ENCODE assay signal across 1 cellular context in the genomic region with DNA sequence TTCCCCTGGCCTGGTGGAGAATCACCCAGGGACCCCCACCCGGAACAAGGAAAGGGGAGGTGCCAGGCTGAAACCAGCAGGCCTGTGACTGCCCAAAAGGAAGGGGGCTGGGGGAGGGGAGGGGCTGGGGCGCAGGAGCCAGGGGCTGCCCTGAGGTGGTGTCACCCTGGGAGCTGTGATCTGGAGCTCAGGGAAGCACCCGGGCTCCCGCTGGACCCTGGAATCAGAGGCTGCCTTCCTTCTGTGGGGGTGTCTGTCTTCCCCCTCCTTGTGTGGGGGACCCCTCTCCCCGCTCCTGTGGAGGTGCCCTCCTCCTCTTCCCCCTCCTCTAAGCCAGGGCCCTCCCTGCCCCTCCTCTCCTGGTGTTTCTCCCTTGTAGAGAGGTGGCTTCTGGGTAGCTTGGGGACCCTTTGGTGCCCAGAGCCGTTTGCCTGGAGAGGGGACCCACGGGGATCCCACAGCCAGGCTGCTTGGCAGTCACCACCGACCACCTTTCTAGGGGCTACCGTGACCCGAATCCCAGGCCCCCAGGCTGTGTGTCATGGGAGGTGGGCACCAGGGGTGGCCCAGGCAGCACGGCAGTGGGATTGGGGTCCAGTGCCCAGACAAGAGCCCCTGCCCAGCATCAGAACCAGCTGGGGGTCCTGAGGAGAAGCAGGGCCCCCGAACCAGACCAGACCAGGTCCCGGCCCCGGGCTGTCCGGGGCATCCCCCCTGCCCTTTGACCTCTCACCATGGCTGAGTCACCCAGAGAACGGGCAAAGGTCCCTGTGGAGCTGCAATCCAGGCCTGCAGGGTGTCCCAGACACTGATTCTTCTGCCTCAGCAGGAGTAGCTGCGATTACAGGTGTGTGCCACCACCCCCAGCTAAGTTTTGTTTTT.
TF ChIP-seq lines count a peak whose summit lies in the region.

No MANE protein-coding gene starts in this region.

TF ChIP-seq in HepG2, 621 proteins besides CTCF, POLR2A, EP300 and RAD21 (continued from another document and continues in another):
- TF ChIP-seq ZNF512B (CRISPR knock-in tag; IDR thresholded peaks at IDR 0.05; ENCODE audit: borderline replicate concordance) (no peak), RNF2 (conservative IDR thresholded peaks at IDR 0.05; ENCODE audit: low read depth) (no peak), ZNF75D (CRISPR knock-in tag; IDR thresholded peaks at IDR 0.05; ENCODE audit: borderline replicate concordance) (no peak), RXRA (CRISPR knock-in tag; IDR thresholded peaks at IDR 0.05) (peak; percentile 58), PAWR (CRISPR knock-in tag; IDR thresholded peaks at IDR 0.05; ENCODE audit: borderline replicate concordance) (no peak), ZNF460 (CRISPR knock-in tag; IDR thresholded peaks at IDR 0.05; ENCODE audit: borderline replicate concordance) (no peak), HMG20B (CRISPR knock-in tag; conservative IDR thresholded peaks at IDR 0.05) (0 out of 2 replicates have a peak, but pooled peaks have one; percentile 30), ZFX (CRISPR knock-in tag; IDR thresholded peaks at IDR 0.05; ENCODE audit: low read depth) (peak; percentile 42; the same call in 1 of the 2 replicates), SIX1 (CRISPR knock-in tag; IDR thresholded peaks at IDR 0.05; ENCODE audit: borderline replicate concordance) (no peak), ZNF674 (CRISPR knock-in tag; IDR thresholded peaks at IDR 0.05; ENCODE audit: low read depth) (no peak), ZSCAN30 (CRISPR knock-in tag; IDR thresholded peaks at IDR 0.05) (no peak), PAX8 (CRISPR knock-in tag; IDR thresholded peaks at IDR 0.05; ENCODE audit: borderline replicate concordance) (no peak), PHF8 (CRISPR knock-in tag; IDR thresholded peaks at IDR 0.05) (no peak; the same call in 1 of the 2 replicates), NCOA5 (CRISPR knock-in tag; IDR thresholded peaks at IDR 0.05) (no peak), ZNF503 (CRISPR knock-in tag; IDR thresholded peaks at IDR 0.05) (no peak; the same call in 1 of the 2 replicates), HCFC1 (IDR thresholded peaks at IDR 0.05; ENCODE audit: low read depth, low read length) (no peak), CEBPB (IDR thresholded peaks at IDR 0.05; ENCODE audit: borderline replicate concordance, low read depth, low read length) (no peak; the same call in 1 of the 2 replicates), KLF13 (CRISPR knock-in tag; IDR thresholded peaks at IDR 0.05) (no peak), ATF5 (CRISPR knock-in tag; IDR thresholded peaks at IDR 0.05; ENCODE audit: low read depth) (no peak), POLR2AphosphoS5 (IDR thresholded peaks at IDR 0.05; ENCODE audit: low read depth, low read length) (no peak), SALL1 (CRISPR knock-in tag; IDR thresholded peaks at IDR 0.05) (peak; percentile 45; the same call in 1 of the 2 replicates), ZNF224 (CRISPR knock-in tag; IDR thresholded peaks at IDR 0.05) (no peak), ZMAT5 (CRISPR knock-in tag; IDR thresholded peaks at IDR 0.05; ENCODE audit: borderline replicate concordance, low read depth) (no peak), ZNF678 (CRISPR knock-in tag; IDR thresholded peaks at IDR 0.05) (no peak), CEBPG (CRISPR knock-in tag; IDR thresholded peaks at IDR 0.05) (peak; percentile 11; the same call in 1 of the 2 replicates), ZNF446 (CRISPR knock-in tag; IDR thresholded peaks at IDR 0.05) (no peak), ZBTB33 (CRISPR knock-in tag; IDR thresholded peaks at IDR 0.05) (no peak), MTERF4 (CRISPR knock-in tag; IDR thresholded peaks at IDR 0.05) (no peak), ARID2 (CRISPR knock-in tag; IDR thresholded peaks at IDR 0.05; ENCODE audit: borderline replicate concordance) (no peak), SP2 (CRISPR knock-in tag; IDR thresholded peaks at IDR 0.05) (no peak), KDM1A (CRISPR knock-in tag; IDR thresholded peaks at IDR 0.05) (no peak), YEATS2 (CRISPR knock-in tag; IDR thresholded peaks at IDR 0.05; ENCODE audit: borderline replicate concordance) (no peak), NR1H2 (CRISPR knock-in tag; IDR thresholded peaks at IDR 0.05; ENCODE audit: borderline replicate concordance, low read depth) (no peak), MTA1 (CRISPR knock-in tag; IDR thresholded peaks at IDR 0.05; ENCODE audit: borderline replicate concordance) (peak; percentile 57; the same call in 1 of the 2 replicates), ZFP37 (CRISPR knock-in tag; IDR thresholded peaks at IDR 0.05; ENCODE audit: borderline replicate concordance) (no peak), FOSL1 (CRISPR knock-in tag; IDR thresholded peaks at IDR 0.05; ENCODE audit: borderline replicate concordance) (peak; percentile 91), ZNF564 (CRISPR knock-in tag; IDR thresholded peaks at IDR 0.05) (no peak), IKZF4 (CRISPR knock-in tag; IDR thresholded peaks at IDR 0.05; ENCODE audit: borderline replicate concordance, low read depth, not compliant biosample characterization) (no peak), THYN1 (CRISPR knock-in tag; IDR thresholded peaks at IDR 0.05; ENCODE audit: borderline replicate concordance, low read depth) (no peak), SOX13 (IDR thresholded peaks at IDR 0.05) (no peak), SOX13 (CRISPR knock-in tag; conservative IDR thresholded peaks at IDR 0.05 in 1 of 2, IDR thresholded peaks at IDR 0.05 in 1 of 2) (peak in 1 of 2 experiments; percentile 17; a peak in 1 of 4 replicates), ZC3H4 (CRISPR knock-in tag; IDR thresholded peaks at IDR 0.05; ENCODE audit: borderline replicate concordance) (no peak), CENPT (CRISPR knock-in tag; IDR thresholded peaks at IDR 0.05; ENCODE audit: low read depth) (no peak), ZNF607 (CRISPR knock-in tag; IDR thresholded peaks at IDR 0.05; ENCODE audit: borderline replicate concordance) (0 out of 2 replicates have a peak, but pooled peaks have one; percentile 44)
- TF ChIP-seq, protein P1, sequence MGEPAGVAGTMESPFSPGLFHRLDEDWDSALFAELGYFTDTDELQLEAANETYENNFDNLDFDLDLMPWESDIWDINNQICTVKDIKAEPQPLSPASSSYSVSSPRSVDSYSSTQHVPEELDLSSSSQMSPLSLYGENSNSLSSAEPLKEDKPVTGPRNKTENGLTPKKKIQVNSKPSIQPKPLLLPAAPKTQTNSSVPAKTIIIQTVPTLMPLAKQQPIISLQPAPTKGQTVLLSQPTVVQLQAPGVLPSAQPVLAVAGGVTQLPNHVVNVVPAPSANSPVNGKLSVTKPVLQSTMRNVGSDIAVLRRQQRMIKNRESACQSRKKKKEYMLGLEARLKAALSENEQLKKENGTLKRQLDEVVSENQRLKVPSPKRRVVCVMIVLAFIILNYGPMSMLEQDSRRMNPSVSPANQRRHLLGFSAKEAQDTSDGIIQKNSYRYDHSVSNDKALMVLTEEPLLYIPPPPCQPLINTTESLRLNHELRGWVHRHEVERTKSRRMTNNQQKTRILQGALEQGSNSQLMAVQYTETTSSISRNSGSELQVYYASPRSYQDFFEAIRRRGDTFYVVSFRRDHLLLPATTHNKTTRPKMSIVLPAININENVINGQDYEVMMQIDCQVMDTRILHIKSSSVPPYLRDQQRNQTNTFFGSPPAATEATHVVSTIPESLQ (CRISPR knock-in tag; conservative IDR thresholded peaks at IDR 0.05), result no peak
- TF ChIP-seq, protein P2, sequence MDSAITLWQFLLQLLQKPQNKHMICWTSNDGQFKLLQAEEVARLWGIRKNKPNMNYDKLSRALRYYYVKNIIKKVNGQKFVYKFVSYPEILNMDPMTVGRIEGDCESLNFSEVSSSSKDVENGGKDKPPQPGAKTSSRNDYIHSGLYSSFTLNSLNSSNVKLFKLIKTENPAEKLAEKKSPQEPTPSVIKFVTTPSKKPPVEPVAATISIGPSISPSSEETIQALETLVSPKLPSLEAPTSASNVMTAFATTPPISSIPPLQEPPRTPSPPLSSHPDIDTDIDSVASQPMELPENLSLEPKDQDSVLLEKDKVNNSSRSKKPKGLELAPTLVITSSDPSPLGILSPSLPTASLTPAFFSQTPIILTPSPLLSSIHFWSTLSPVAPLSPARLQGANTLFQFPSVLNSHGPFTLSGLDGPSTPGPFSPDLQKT (CRISPR knock-in tag; IDR thresholded peaks at IDR 0.05; ENCODE audit: borderline replicate concordance), result no peak
- TF ChIP-seq, protein P3, sequence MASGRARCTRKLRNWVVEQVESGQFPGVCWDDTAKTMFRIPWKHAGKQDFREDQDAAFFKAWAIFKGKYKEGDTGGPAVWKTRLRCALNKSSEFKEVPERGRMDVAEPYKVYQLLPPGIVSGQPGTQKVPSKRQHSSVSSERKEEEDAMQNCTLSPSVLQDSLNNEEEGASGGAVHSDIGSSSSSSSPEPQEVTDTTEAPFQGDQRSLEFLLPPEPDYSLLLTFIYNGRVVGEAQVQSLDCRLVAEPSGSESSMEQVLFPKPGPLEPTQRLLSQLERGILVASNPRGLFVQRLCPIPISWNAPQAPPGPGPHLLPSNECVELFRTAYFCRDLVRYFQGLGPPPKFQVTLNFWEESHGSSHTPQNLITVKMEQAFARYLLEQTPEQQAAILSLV (CRISPR knock-in tag; IDR thresholded peaks at IDR 0.05; ENCODE audit: borderline replicate concordance), result no peak
- TF ChIP-seq, protein P4, sequence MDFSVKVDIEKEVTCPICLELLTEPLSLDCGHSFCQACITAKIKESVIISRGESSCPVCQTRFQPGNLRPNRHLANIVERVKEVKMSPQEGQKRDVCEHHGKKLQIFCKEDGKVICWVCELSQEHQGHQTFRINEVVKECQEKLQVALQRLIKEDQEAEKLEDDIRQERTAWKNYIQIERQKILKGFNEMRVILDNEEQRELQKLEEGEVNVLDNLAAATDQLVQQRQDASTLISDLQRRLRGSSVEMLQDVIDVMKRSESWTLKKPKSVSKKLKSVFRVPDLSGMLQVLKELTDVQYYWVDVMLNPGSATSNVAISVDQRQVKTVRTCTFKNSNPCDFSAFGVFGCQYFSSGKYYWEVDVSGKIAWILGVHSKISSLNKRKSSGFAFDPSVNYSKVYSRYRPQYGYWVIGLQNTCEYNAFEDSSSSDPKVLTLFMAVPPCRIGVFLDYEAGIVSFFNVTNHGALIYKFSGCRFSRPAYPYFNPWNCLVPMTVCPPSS (IDR thresholded peaks at IDR 0.05), result no peak
